ENCODE assay signal across 23 cellular contexts in the genomic region with DNA sequence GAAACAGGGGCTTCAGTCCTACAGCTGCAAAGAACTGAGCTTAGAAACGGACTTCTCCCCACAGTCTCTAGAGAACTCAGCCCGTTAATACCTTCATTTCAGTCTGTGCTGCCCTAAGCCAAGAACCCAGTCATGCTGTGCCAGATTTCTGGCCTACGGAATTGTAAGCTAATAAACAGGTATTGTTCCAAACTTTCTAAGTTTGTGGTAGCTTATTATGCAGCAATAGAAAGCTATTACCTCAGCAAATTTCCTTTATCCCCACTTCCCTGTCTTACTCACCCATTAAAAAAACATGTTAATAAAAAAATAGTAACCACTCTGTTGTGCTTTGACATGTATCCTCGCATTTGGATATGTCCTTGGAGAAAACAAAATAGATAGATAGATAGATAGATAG.
DNase-seq lines count a peak whose midpoint lies in the region; ATAC-seq, FAIRE-seq and TF ChIP-seq lines count a peak whose summit lies in the region.
"Had no signal": no experiment of that assay in that cellular context is flagged by ENCODE, and none has a peak within 500 bp of the region (broad histone marks: within the 10 kb centered on the region; RNA-seq: fewer than 3 reads in every experiment).

No MANE protein-coding gene starts in this region.

- H2AFZ ChIP-seq in astrocyte (ENCODE audit: low read depth, low read length) (no peak overlapping the region), osteoblast (ENCODE audit: low read length) (no peak overlapping the region)
- H2AFZ ChIP-seq: GM23338 had no signal

- H3K27me3 ChIP-seq in astrocyte (ENCODE audit: insufficient read depth, low read length) (no peaks in the 10 kb centered on the region), osteoblast (ENCODE audit: insufficient read depth, low read length) (no peaks in the 10 kb centered on the region)
- H3K27me3 ChIP-seq: Peyer's patch had no signal

- H3K36me3 ChIP-seq in astrocyte (ENCODE audit: insufficient read depth, low read length) (no peaks in the 10 kb centered on the region), osteoblast (ENCODE audit: insufficient read depth, low read length) (no peaks in the 10 kb centered on the region)
- H3K36me3 ChIP-seq: MG63, Peyer's patch had no signal

- peak overlapping the region; percentile 39 for H3K9ac ChIP-seq in astrocyte (ENCODE audit: low read length)

- H3K79me2 ChIP-seq in astrocyte (ENCODE audit: insufficient read depth, low read length) = peaks cover 73% of the 10 kb centered on the region
- H3K79me2 ChIP-seq in osteoblast (ENCODE audit: insufficient read depth, low read length) = peaks cover 51% of the 10 kb centered on the region

- FAIRE-seq in A549 (lab: Jason Lieb, UNC) = no peak
- FAIRE-seq in astrocyte (lab: Jason Lieb, UNC) = no peak
- FAIRE-seq: GM12878 had no signal

- H3K4me1 Mint-ChIP-seq in HFFc6 (ENCODE audit: low read depth) (peaks cover 83% of the 10 kb centered on the region), astrocyte (ENCODE audit: low read depth, unreplicated experiment) (peaks cover 51% of the 10 kb centered on the region)

- no peaks in the 10 kb centered on the region for H3K27me3 Mint-ChIP-seq in HFFc6 (ENCODE audit: insufficient read depth)
- no peaks in the 10 kb centered on the region for H3K27me3 Mint-ChIP-seq in astrocyte (ENCODE audit: low read depth, unreplicated experiment)

- WGBS in A549 (ENCODE audit: missing lambda C conversion rate) = 49% methylated on average over 4 of the region's 4 CpGs

- no peak overlapping the region for H3K27ac ChIP-seq in A549
- peak overlapping the region; percentile 76 for H3K27ac ChIP-seq in astrocyte (ENCODE audit: low read depth, low read length)
- H3K27ac ChIP-seq in osteoblast (ENCODE audit: low read depth, low read length) = peak overlapping the region; percentile 26
- H3K27ac ChIP-seq: Peyer's patch had no signal

- H3K4me3 Mint-ChIP-seq in HFFc6 (peak overlapping the region; percentile 35; the same call in 1 of the 2 replicates), astrocyte (ENCODE audit: unreplicated experiment) (no peak overlapping the region)
- H3K4me3 Mint-ChIP-seq: GM23338 had no signal

- H3K9me3 ChIP-seq in A549 (no peaks in the 10 kb centered on the region), astrocyte (ENCODE audit: insufficient read depth, low read depth, low read length) (no peaks in the 10 kb centered on the region), osteoblast (ENCODE audit: low read depth, low read length) (no peaks in the 10 kb centered on the region)
- H3K9me3 ChIP-seq: MG63, Peyer's patch had no signal

- H3K36me3 Mint-ChIP-seq in HFFc6 (ENCODE audit: low read depth) (peaks cover 25% of the 10 kb centered on the region), astrocyte (ENCODE audit: low read depth, unreplicated experiment) (peaks cover 16% of the 10 kb centered on the region)

- POLR2A ChIA-PET in A549 (lab: Yijun Ruan, JAX) = no interaction called here

- H4K20me1 ChIP-seq in astrocyte (ENCODE audit: insufficient read depth, low read length) (no peaks in the 10 kb centered on the region), osteoblast (ENCODE audit: insufficient read depth, low read length) (no peaks in the 10 kb centered on the region)

- no peak for ATAC-seq in A549
- ATAC-seq: GM12878, GM23338 had no signal

- H3K27ac Mint-ChIP-seq in HFFc6 (peak overlapping the region; percentile 55), astrocyte (ENCODE audit: unreplicated experiment) (peak overlapping the region; percentile 64)
- H3K27ac Mint-ChIP-seq: GM23338 had no signal

- TF ChIP-seq POLR2A in A549 (IDR thresholded peaks at IDR 0.05; ENCODE audit: low read length) = no peak

- TF ChIP-seq EP300 in A549 (IDR thresholded peaks at IDR 0.05) = no peak

- TF ChIP-seq CTCF in A549 (IDR thresholded peaks at IDR 0.05) (no peak), HFFc6 (IDR thresholded peaks at IDR 0.05) (no peak), astrocyte (IDR thresholded peaks at IDR 0.05; ENCODE audit: insufficient read depth, low read depth, low read length) (no peak), osteoblast (IDR thresholded peaks at IDR 0.05; ENCODE audit: extremely low read depth, low read depth, low read length) (no peak)

- peaks cover 17% of the 10 kb centered on the region for H3K4me1 ChIP-seq in A549
- H3K4me1 ChIP-seq in astrocyte (ENCODE audit: insufficient read depth, low read length) = peaks cover 39% of the 10 kb centered on the region
- H3K4me1 ChIP-seq in osteoblast (ENCODE audit: insufficient read depth, low read length) = peaks cover 36% of the 10 kb centered on the region
- H3K4me1 ChIP-seq: Peyer's patch had no signal

- DNase-seq in A549 (ENCODE audit: low read depth in 1 of 2, low spot score in 1 of 2) (no peak), HFFc6 (no peak), astrocyte (ENCODE audit: low read depth) (peak; percentile 50), osteoblast (ENCODE audit: insufficient read length, low spot score, missing footprints) (no peak), NCI-H2107 (lab: John Stamatoyannopoulos, UW) (no peak), LoVo (ENCODE audit: low spot score) (no peak), SIG-M5 treated with dmso at 0.1 percent for 504 hours (lab: John Stamatoyannopoulos, UW; ENCODE audit: unreplicated experiment) (no peak)
- no peak for DNase-seq in stimulated activated naive CD4-positive, alpha-beta T cell treated with Interleukin-2 at 50 U/mL for 16 hours (lab: John Stamatoyannopoulos, UW)
- DNase-seq: 8988T, C1 segment of cervical spinal cord, DMS79 treated with DMSO at 0.1 percent for 48 hours, GDM1, KG1, MG63, NCI-H1092, NCI-H146, NCI-H2081, NCI-H510A, NCI-H82, Peyer's patch, Right ventricle myocardium superior had no signal

- CTCF ChIA-PET in A549 (lab: Yijun Ruan, JAX) = interaction anchor here (1.2 kb wide), 1 partner anchor 107 kb away, joined by 3 read pairs; no protein-coding TSS in a partner anchor

- TF ChIP-seq RAD21 in A549 (conservative IDR thresholded peaks at IDR 0.05 in 1 of 2, IDR thresholded peaks at IDR 0.05 in 1 of 2) = no peak

- H3K4me2 ChIP-seq in A549 = 0 out of 3 replicates have a peak overlapping the region, but pooled peaks have one; percentile 16
- peak overlapping the region; percentile 32 for H3K4me2 ChIP-seq in astrocyte (ENCODE audit: low read length)
- H3K4me2 ChIP-seq in osteoblast (ENCODE audit: insufficient read depth, low read length) = no peak overlapping the region
- H3K4me2 ChIP-seq: GM23338 had no signal

- H3K9me3 Mint-ChIP-seq in HFFc6 (no peaks in the 10 kb centered on the region), astrocyte (ENCODE audit: unreplicated experiment) (peaks cover 2% of the 10 kb centered on the region)
- H3K9me3 Mint-ChIP-seq: GM23338 had no signal

- H3K4me3 ChIP-seq in A549 = no peak overlapping the region
- no peak overlapping the region for H3K4me3 ChIP-seq in astrocyte (ENCODE audit: insufficient read depth, low read depth, low read length)
- no peak overlapping the region for H3K4me3 ChIP-seq in osteoblast (ENCODE audit: insufficient read depth, low read length)
- H3K4me3 ChIP-seq: GM12878, GM23338, MG63, Peyer's patch had no signal

TF ChIP-seq in A549, 52 proteins besides CTCF, POLR2A, EP300 and RAD21:
- TF ChIP-seq TFCP2L1 (CRISPR knock-in tag; IDR thresholded peaks at IDR 0.05) = no peak

Comparison
In these comparisons a context has a peak if more than half of its experiments do, and no peak if none do; other contexts are left out.
1. H3K27ac ChIP-seq: peak in astrocyte (single experiment) and osteoblast (single experiment); none in A549 (0 of 2).